Comparison of ENCODE assay signal across 16 cellular contexts in the genomic region with DNA sequence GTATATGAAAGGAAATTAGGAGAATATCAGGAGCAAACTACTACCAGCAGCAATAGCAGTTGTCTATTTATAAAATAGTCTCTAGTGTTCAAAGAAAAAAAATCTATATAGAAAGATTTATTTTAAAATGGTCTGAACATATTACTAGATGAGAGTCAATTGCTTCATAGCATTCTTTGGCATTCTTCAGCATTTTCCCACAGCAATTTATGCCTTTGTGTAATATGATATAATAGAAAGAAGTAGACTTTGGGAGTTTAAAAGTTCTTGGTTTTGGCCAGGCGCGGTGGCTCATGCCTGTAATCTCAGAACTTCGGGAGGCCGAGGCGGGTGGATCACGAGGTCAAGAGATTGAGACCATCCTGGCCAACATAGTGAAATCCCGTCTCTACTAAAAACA.
DNase-seq lines count a peak whose midpoint lies in the region; FAIRE-seq and TF ChIP-seq lines count a peak whose summit lies in the region.
"Had no signal": no experiment of that assay in that cellular context is flagged by ENCODE, and none has a peak within 500 bp of the region (broad histone marks: within the 10 kb centered on the region; RNA-seq: fewer than 3 reads in every experiment).

No MANE protein-coding gene starts in this region.

- H2AFZ ChIP-seq in GM23248 (no peak overlapping the region), astrocyte (ENCODE audit: low read depth, low read length) (no peak overlapping the region)
- H2AFZ ChIP-seq: GM23338 had no signal

- H3K36me3 ChIP-seq in GM23248 (ENCODE audit: low read depth) = no peaks in the 10 kb centered on the region
- no peaks in the 10 kb centered on the region for H3K36me3 ChIP-seq in astrocyte (ENCODE audit: insufficient read depth, low read length)
- H3K36me3 ChIP-seq: BE2C had no signal

- H3F3A ChIP-seq in GM23248 (ENCODE audit: insufficient read depth) = peaks cover 17% of the 10 kb centered on the region; the same call in 1 of the 2 replicates

- no peaks in the 10 kb centered on the region for H4K20me1 ChIP-seq in GM23248 (ENCODE audit: insufficient read depth)
- H4K20me1 ChIP-seq in astrocyte (ENCODE audit: insufficient read depth, low read length) = no peaks in the 10 kb centered on the region

- peaks cover 3% of the 10 kb centered on the region for H3K9me3 Mint-ChIP-seq in astrocyte (ENCODE audit: unreplicated experiment)
- H3K9me3 Mint-ChIP-seq in osteocyte (ENCODE audit: unreplicated experiment) = peaks cover 5% of the 10 kb centered on the region
- H3K9me3 Mint-ChIP-seq: CD8-positive, alpha-beta T cell; GM23338 had no signal

- H3K27me3 ChIP-seq in GM23248 (replicated peaks; ENCODE audit: insufficient read depth) (no peaks in the 10 kb centered on the region), astrocyte (ENCODE audit: insufficient read depth, low read length) (no peaks in the 10 kb centered on the region)
- H3K27me3 ChIP-seq: BE2C had no signal

- H3K4me3 ChIP-seq in GM23248 (no peak overlapping the region), astrocyte (ENCODE audit: insufficient read depth, low read depth, low read length) (no peak overlapping the region)
- H3K4me3 ChIP-seq: GM23338 had no signal

- H3K36me3 Mint-ChIP-seq in astrocyte (ENCODE audit: low read depth, unreplicated experiment) (no peaks in the 10 kb centered on the region), osteocyte (ENCODE audit: unreplicated experiment) (peaks cover 5% of the 10 kb centered on the region)

- H3K9ac ChIP-seq in GM23248 (no peak overlapping the region), astrocyte (ENCODE audit: low read length) (no peak overlapping the region)

- no peaks in the 10 kb centered on the region for H3K27me3 Mint-ChIP-seq in astrocyte (ENCODE audit: low read depth, unreplicated experiment)
- no peaks in the 10 kb centered on the region for H3K27me3 Mint-ChIP-seq in osteocyte (ENCODE audit: unreplicated experiment)

- in situ Hi-C loops in GM23248 (cut with MboI) = no loop called here

- TF ChIP-seq CTCF in astrocyte (IDR thresholded peaks at IDR 0.05; ENCODE audit: insufficient read depth, low read depth, low read length) (no peak), osteocyte (IDR thresholded peaks at IDR 0.05) (no peak)

- H3K4me3 Mint-ChIP-seq in astrocyte (ENCODE audit: unreplicated experiment) = no peak overlapping the region
- no peak overlapping the region for H3K4me3 Mint-ChIP-seq in osteocyte (ENCODE audit: unreplicated experiment)
- H3K4me3 Mint-ChIP-seq: CD8-positive, alpha-beta T cell; GM23338; H9 had no signal

- WGBS in GM23248 (ENCODE audit: low coverage in 1 of 2, low lambda C conversion rate in 2 of 2, missing lambda C conversion rate in 2 of 2), 2 experiments = 95 to 96% methylated on average over 7 of the region's 7 CpGs

- H3K4me2 ChIP-seq in GM23248 (ENCODE audit: unreplicated experiment) = no peak overlapping the region
- H3K4me2 ChIP-seq in astrocyte (ENCODE audit: low read length) = no peak overlapping the region
- H3K4me2 ChIP-seq: GM23338 had no signal

- H3K4me1 Mint-ChIP-seq in astrocyte (ENCODE audit: low read depth, unreplicated experiment) (peaks cover 19% of the 10 kb centered on the region), osteocyte (ENCODE audit: unreplicated experiment) (peaks cover 43% of the 10 kb centered on the region)
- H3K4me1 Mint-ChIP-seq: GM23338, H9 had no signal

- H3K79me2 ChIP-seq in GM23248 (ENCODE audit: insufficient read depth) (no peaks in the 10 kb centered on the region), astrocyte (ENCODE audit: insufficient read depth, low read length) (no peaks in the 10 kb centered on the region)

- peak; percentile 10 for DNase-seq in GM23248
- peak; percentile 16 for DNase-seq in astrocyte (ENCODE audit: low read depth)
- DNase-seq in fibroblast of peridontal ligament (ENCODE audit: extremely low read depth) = peak; percentile 74
- DNase-seq in stromal cell of bone marrow (ENCODE audit: low read depth) = peak; percentile 14
- DNase-seq in middle frontal gyrus (ENCODE audit: extremely low spot score, low spot score) = no peak
- DNase-seq in osteocyte (ENCODE audit: extremely low spot score, unreplicated experiment) = no peak
- no peak for DNase-seq in frontal cortex (ENCODE audit: low spot score in 2 of 2)
- DNase-seq: BE2C; CD8-positive, alpha-beta T cell; COR-L47; DMS53; H9 had no signal

- H3K27ac Mint-ChIP-seq in astrocyte (ENCODE audit: unreplicated experiment) (no peak overlapping the region), osteocyte (ENCODE audit: unreplicated experiment) (no peak overlapping the region)
- H3K27ac Mint-ChIP-seq: CD8-positive, alpha-beta T cell; GM23338; H9 had no signal

- H3K27ac ChIP-seq in GM23248 (no peak overlapping the region), astrocyte (ENCODE audit: low read depth, low read length) (no peak overlapping the region)
- H3K27ac ChIP-seq: C4-2B had no signal

- no peaks in the 10 kb centered on the region for H3K9me2 ChIP-seq in GM23248 (ENCODE audit: insufficient read depth)

- H3K4me1 ChIP-seq in GM23248 (ENCODE audit: insufficient read depth) (peaks cover 19% of the 10 kb centered on the region), astrocyte (ENCODE audit: insufficient read depth, low read length) (peaks cover 16% of the 10 kb centered on the region)
- H3K4me1 ChIP-seq: BE2C had no signal

- H3K9me3 ChIP-seq in GM23248 (ENCODE audit: low read depth) = no peaks in the 10 kb centered on the region
- H3K9me3 ChIP-seq in astrocyte (ENCODE audit: insufficient read depth, low read depth, low read length) = peaks cover 2% of the 10 kb centered on the region
- H3K9me3 ChIP-seq: BE2C had no signal

- FAIRE-seq in astrocyte (lab: Jason Lieb, UNC) (no peak), frontal cortex (lab: Jason Lieb, UNC) (no peak)
- FAIRE-seq: A204.1, D721Med had no signal

Comparison
In these comparisons a context has a peak if more than half of its experiments do, and no peak if none do; other contexts are left out.
1. DNase-seq: peak in GM23248 (single experiment), astrocyte (single experiment), fibroblast of peridontal ligament (single experiment) and stromal cell of bone marrow (single experiment); none in middle frontal gyrus (single experiment), osteocyte (single experiment) and frontal cortex (0 of 2).